13 cellular contexts compared by ENCODE assay signal in genomic region chr7:70598976-70599375, GRCh38.
DNase-seq lines count a peak whose midpoint lies in the region; ATAC-seq and TF ChIP-seq lines count a peak whose summit lies in the region.
"Had no signal": no experiment of that assay in that cellular context is flagged by ENCODE, and none has a peak within 500 bp of the region (broad histone marks: within the 10 kb centered on the region; RNA-seq: fewer than 3 reads in every experiment).

No MANE protein-coding gene starts in this region.

- intact Hi-C loops in upper lobe of right lung (cut with DNase I), result no loop called here

- H3K4me1 ChIP-seq in upper lobe of right lung, result peaks cover 3% of the 10 kb centered on the region

- peak; percentile 64 for DNase-seq in NCI-H2171 treated with DMSO at 0.1 percent for 48 hours (lab: John Stamatoyannopoulos, UW)
- DNase-seq in NCI-H2171 (lab: John Stamatoyannopoulos, UW), result no peak
- DNase-seq in NCI-H69 (lab: John Stamatoyannopoulos, UW), result peak; percentile 96
- peak; percentile 18 for DNase-seq in fibroblast of the conjunctiva (ENCODE audit: low read depth)
- no peak for DNase-seq in upper lobe of right lung
- DNase-seq in SIG-M5 (lab: John Stamatoyannopoulos, UW), result no peak
- DNase-seq in globus pallidus (ENCODE audit: low spot score), result no peak
- DNase-seq: activated CD4-positive, alpha-beta T cell treated with anti-CD3 and anti-CD28 coated beads, Interleukin-2, amount 50 U/mL, for 48 hours; heart right ventricle; KBM-7; SW 1271 had no signal

- no peak overlapping the region for H3K27ac ChIP-seq in upper lobe of right lung
- H3K27ac ChIP-seq: heart right ventricle had no signal

- H3K4me3 ChIP-seq in upper lobe of right lung, result no peak overlapping the region
- H3K4me3 ChIP-seq: heart right ventricle had no signal

- TF ChIP-seq CTCF in upper lobe of right lung (IDR thresholded peaks at IDR 0.05), result no peak

- H3K36me3 ChIP-seq in upper lobe of right lung, result no peaks in the 10 kb centered on the region

- no peaks in the 10 kb centered on the region for H3K9me3 ChIP-seq in upper lobe of right lung

- H3K27me3 ChIP-seq in upper lobe of right lung, result peaks cover 10% of the 10 kb centered on the region

- ATAC-seq in upper lobe of right lung, result peak; percentile 71
- no peak for ATAC-seq in GM18502 (IDR thresholded peaks at IDR 0.05; ENCODE audit: poor library complexity, unreplicated experiment)
- ATAC-seq: activated naive CD4-positive, alpha-beta T cell treated with anti-CD3 and anti-CD28 coated beads, Interleukin-2, amount 50 U/mL, for 72 hours had no signal

Comparison
In these comparisons a context has a peak if more than half of its experiments do, and no peak if none do; other contexts are left out.
1. DNase-seq: peak in NCI-H2171 treated with DMSO at 0.1 percent for 48 hours (single experiment), NCI-H69 (single experiment) and fibroblast of the conjunctiva (single experiment); none in NCI-H2171 (single experiment), upper lobe of right lung (single experiment), SIG-M5 (single experiment) and globus pallidus (single experiment).